Comparison of ENCODE assay signal across 15 cellular contexts in genomic region chr2:211237586-211237985, GRCh38.
"Had no signal": no experiment of that assay in that cellular context is flagged by ENCODE, and none has a peak within 500 bp of the region (broad histone marks: within the 10 kb centered on the region; RNA-seq: fewer than 3 reads in every experiment).

No MANE protein-coding gene starts in this region.

- H3K27ac ChIP-seq: epithelial cell of prostate, gastroesophageal sphincter, left ventricle myocardium inferior, ovary, stomach, thoracic aorta, uterus had no signal

- H3K27ac Mint-ChIP-seq: nephron had no signal

- DNase-seq: activated CD4-positive, alpha-beta T cell treated with anti-CD3 and anti-CD28 coated beads for 48 hours; activated CD8-positive, alpha-beta memory T cell treated with anti-CD3 and anti-CD28 coated beads for 24 hours; activated naive CD4-positive, alpha-beta T cell treated with Interleukin-2 at 50 U/mL for 16 hours; islet precursor cell; left ventricle myocardium inferior; mesenchymal stem cell; ovary; stimulated activated CD4-positive, alpha-beta T cell treated with anti-CD3 and anti-CD28 coated beads, Interleukin-15, amount 100 ng/mL, for 24 hours; stimulated activated CD4-positive, alpha-beta T cell treated with anti-CD3 and anti-CD28 coated beads, Interleukin-4, amount 100 ng/mL, for 4 hours; stomach; uterus had no signal

- H3K9me3 Mint-ChIP-seq: nephron had no signal

- H3K4me1 Mint-ChIP-seq: nephron had no signal

- H3K36me3 ChIP-seq: gastroesophageal sphincter, left ventricle myocardium inferior, ovary, stomach, thoracic aorta, uterus had no signal

- H3K4me3 Mint-ChIP-seq: nephron had no signal

- H3K9me3 ChIP-seq: ovary, thoracic aorta, uterus had no signal

- ATAC-seq: gastroesophageal sphincter had no signal

- H3K4me3 ChIP-seq: gastroesophageal sphincter, left ventricle myocardium inferior, ovary, stomach, thoracic aorta, uterus had no signal

- H3K27me3 ChIP-seq: gastroesophageal sphincter, ovary, stomach, uterus had no signal

- H3K4me1 ChIP-seq: gastroesophageal sphincter, left ventricle myocardium inferior, stomach, uterus had no signal
